In genomic region chr9:28409919-28410318, GRCh38 we compare ENCODE assay signal across 20 cellular contexts.
DNase-seq lines count a peak whose midpoint lies in the region; ATAC-seq and TF ChIP-seq lines count a peak whose summit lies in the region.
"Had no signal": no experiment of that assay in that cellular context is flagged by ENCODE, and none has a peak within 500 bp of the region (broad histone marks: within the 10 kb centered on the region; RNA-seq: fewer than 3 reads in every experiment).

No MANE protein-coding gene starts in this region.

- no peak for DNase-seq in hepatocyte (ENCODE audit: low spot score)
- no peak for DNase-seq in neuronal stem cell (ENCODE audit: low spot score)
- no peak for DNase-seq in spleen
- DNase-seq: 8988T; ACHN; AML-193; CD4-positive, alpha-beta T cell; CD8-positive, alpha-beta memory T cell; DMS53; DMS79 treated with DMSO at 0.1 percent for 48 hours; GF-D8; GM23248; H7; HCEC 1CT had no signal

- no peak for TF ChIP-seq POLR2A in spleen (IDR thresholded peaks at IDR 0.05)

- H2BK12ac ChIP-seq in neuronal stem cell (ENCODE audit: low read length): no peak overlapping the region

- no peaks in the 10 kb centered on the region for H3K4me1 ChIP-seq in HEK293 (ENCODE audit: control insufficient read depth, insufficient read depth, low read length)
- H3K4me1 ChIP-seq in hepatocyte (ENCODE audit: insufficient read depth): no peaks in the 10 kb centered on the region
- peaks cover 0 to 2% of the 10 kb centered on the region in 2 donors for H3K4me1 ChIP-seq in neuronal stem cell (ENCODE audit: control insufficient read depth in 2 of 2, insufficient read depth in 1 of 2, low read depth in 1 of 2, low read length in 2 of 2)
- H3K4me1 ChIP-seq in spleen: no peaks in the 10 kb centered on the region
- H3K4me1 ChIP-seq: A549; BLaER1 treated with 17β-estradiol and CSF1 and Interleukin-3, amounts not matched to agents 10 nM and 100 nM had no signal

- intact Hi-C loops in spleen (cut with DNase I; ENCODE audit: low total_unique reads): no loop called here

- no peak overlapping the region for H3K27ac ChIP-seq in HEK293 (ENCODE audit: extremely low read depth, low read depth, low read length)
- no peak overlapping the region for H3K27ac ChIP-seq in hepatocyte
- no peak overlapping the region for H3K27ac ChIP-seq in neuronal stem cell (replicated peaks; ENCODE audit: low read length)
- H3K27ac ChIP-seq in spleen: no peak overlapping the region
- H3K27ac ChIP-seq: A549; BLaER1 treated with 17β-estradiol and CSF1 and Interleukin-3, amounts not matched to agents 10 nM and 100 nM; GM23248 had no signal

- no peak overlapping the region for H2BK120ac ChIP-seq in neuronal stem cell (ENCODE audit: low read depth, low read length)

- no peaks in the 10 kb centered on the region for H3K36me3 ChIP-seq in HEK293 (ENCODE audit: control insufficient read depth in 2 of 2, insufficient read depth in 1 of 2, low read length in 2 of 2)
- no peaks in the 10 kb centered on the region for H3K36me3 ChIP-seq in hepatocyte (replicated peaks; ENCODE audit: insufficient read depth, low read depth)
- H3K36me3 ChIP-seq in neuronal stem cell (replicated peaks in 1 of 2; ENCODE audit: control insufficient read depth in 2 of 2, insufficient read depth in 2 of 2, low read length in 2 of 2): no peaks in the 10 kb centered on the region
- H3K36me3 ChIP-seq in spleen: no peaks in the 10 kb centered on the region
- H3K36me3 ChIP-seq: BE2C; BLaER1 treated with 17β-estradiol and CSF1 and Interleukin-3, amounts not matched to agents 10 nM and 100 nM had no signal

- no peak overlapping the region for H2BK5ac ChIP-seq in neuronal stem cell (ENCODE audit: low read length)

- H3K18ac ChIP-seq in neuronal stem cell (ENCODE audit: low read length): no peak overlapping the region

- H4K8ac ChIP-seq in neuronal stem cell (ENCODE audit: low read depth, low read length): no peak overlapping the region

- ATAC-seq in HG02571 (IDR thresholded peaks at IDR 0.05; ENCODE audit: unreplicated experiment): no peak
- ATAC-seq in GM18868 (IDR thresholded peaks at IDR 0.05; ENCODE audit: unreplicated experiment): no peak
- ATAC-seq: A549 had no signal

- H3K27me3 ChIP-seq in hepatocyte (no peaks in the 10 kb centered on the region), neuronal stem cell (ENCODE audit: control insufficient read depth in 3 of 3, insufficient read depth in 3 of 3, low read depth in 1 of 3, low read length in 3 of 3) (no peaks in the 10 kb centered on the region), spleen (replicated peaks in 1 of 7) (no peaks in the 10 kb centered on the region)
- H3K27me3 ChIP-seq: BE2C; BLaER1 treated with 17β-estradiol and CSF1 and Interleukin-3, amounts not matched to agents 10 nM and 100 nM had no signal

- TF ChIP-seq CTCF in HEK293 (tag by site-specific recombination; IDR thresholded peaks at IDR 0.05) (no peak), hepatocyte (IDR thresholded peaks at IDR 0.05; ENCODE audit: poor library complexity) (no peak), spleen (IDR thresholded peaks at IDR 0.05 in 8 of 11, conservative IDR thresholded peaks at IDR 0.05 in 3 of 11) (no peak)

- no peak overlapping the region for H3K23ac ChIP-seq in neuronal stem cell (ENCODE audit: low read depth, low read length, poor library complexity)

- no peak overlapping the region for H3K14ac ChIP-seq in neuronal stem cell (ENCODE audit: low read length)

- peak overlapping the region; percentile 17 for H3K4me2 ChIP-seq in hepatocyte
- H3K4me2 ChIP-seq in neuronal stem cell (ENCODE audit: insufficient read depth, low read length, poor library complexity, severe bottlenecking): no peak overlapping the region
- H3K4me2 ChIP-seq: A549; BLaER1 treated with 17β-estradiol and CSF1 and Interleukin-3, amounts not matched to agents 10 nM and 100 nM had no signal

- POLR2A ChIA-PET in HEK293 (lab: Yijun Ruan, JAX): no interaction called here

- no peak overlapping the region for H2BK15ac ChIP-seq in neuronal stem cell (ENCODE audit: low read length)

- CTCF ChIA-PET in HEK293 (lab: Yijun Ruan, JAX): interaction anchor here (0.6 kb wide), 1 partner anchor 28 kb away, joined by 4 read pairs; no protein-coding TSS in a partner anchor

- no peak overlapping the region for H3K4ac ChIP-seq in neuronal stem cell (ENCODE audit: low read length)

- H2AFZ ChIP-seq in hepatocyte (no peak overlapping the region), neuronal stem cell (ENCODE audit: low read length) (peak overlapping the region; percentile 36)
- H2AFZ ChIP-seq: GM23248 had no signal

- no peaks in the 10 kb centered on the region for H3K79me2 ChIP-seq in hepatocyte

- H4K91ac ChIP-seq in neuronal stem cell (ENCODE audit: low read depth, low read length, poor library complexity): no peak overlapping the region

- 45% methylated on average over 1 of the region's 1 CpG for WGBS in hepatocyte (ENCODE audit: low lambda C conversion rate, missing lambda C conversion rate)
- WGBS in neuronal stem cell (ENCODE audit: extremely low coverage in 2 of 2, insufficient read length in 2 of 2, insufficient replicate concordance in 1 of 2), 2 donors: no CpG with 5 or more reads among the region's 1 CpG
- 60 to 74% (median 69%) methylated on average over 1 of the region's 1 CpG for WGBS in spleen, 5 donors

- H3K79me1 ChIP-seq in neuronal stem cell (ENCODE audit: low read depth, low read length): no peaks in the 10 kb centered on the region

- H3K4me3 ChIP-seq in HEK293 (ENCODE audit: low read depth, low read length): no peak overlapping the region
- H3K4me3 ChIP-seq in hepatocyte: no peak overlapping the region
- no peak overlapping the region for H3K4me3 ChIP-seq in neuronal stem cell (ENCODE audit: low read length in 2 of 2)
- no peak overlapping the region for H3K4me3 ChIP-seq in spleen
- H3K4me3 ChIP-seq: A549; BLaER1 treated with 17β-estradiol and CSF1 and Interleukin-3, amounts not matched to agents 10 nM and 100 nM; GM23248 had no signal

- H3K9me3 ChIP-seq in HEK293 (ENCODE audit: control insufficient read depth, insufficient read depth, low read depth, low read length) (no peaks in the 10 kb centered on the region), hepatocyte (ENCODE audit: low read depth) (no peaks in the 10 kb centered on the region), neuronal stem cell (replicated peaks in 1 of 2; ENCODE audit: control insufficient read depth in 2 of 2, insufficient read depth in 1 of 2, low read depth in 1 of 2, low read length in 2 of 2) (no peaks in the 10 kb centered on the region), spleen (no peaks in the 10 kb centered on the region)
- H3K9me3 ChIP-seq: A549; BE2C; BLaER1 treated with 17β-estradiol and CSF1 and Interleukin-3, amounts not matched to agents 10 nM and 100 nM had no signal

- H2AK5ac ChIP-seq in neuronal stem cell (ENCODE audit: low read depth, low read length): no peak overlapping the region

- no peaks in the 10 kb centered on the region for H3K9me2 ChIP-seq in hepatocyte (replicated peaks; ENCODE audit: insufficient read depth)

- H3K9ac ChIP-seq in neuronal stem cell (ENCODE audit: low read depth, low read length, poor library complexity): no peak overlapping the region
- H3K9ac ChIP-seq: BLaER1 treated with 17β-estradiol and CSF1 and Interleukin-3, amounts not matched to agents 10 nM and 100 nM; GM23248 had no signal

- no peaks in the 10 kb centered on the region for H4K20me1 ChIP-seq in hepatocyte (ENCODE audit: insufficient read depth, poor library complexity, severe bottlenecking)
- H4K20me1 ChIP-seq: BLaER1 treated with 17β-estradiol and CSF1 and Interleukin-3, amounts not matched to agents 10 nM and 100 nM had no signal

TF ChIP-seq in HEK293, 187 proteins besides CTCF, POLR2A, EP300 and RAD21:
- TF ChIP-seq ZNF639 (tag by site-specific recombination; IDR thresholded peaks at IDR 0.05) (no peak), PRDM1 (tag by site-specific recombination; IDR thresholded peaks at IDR 0.05) (peak; percentile 94)
